ENCODE assay signal across 10 cellular contexts in genomic region chr5:982377-983237, GRCh38. TPM values are rescaled to one million over a fixed set of nuclear protein-coding genes. Genes with fewer than 3 reads are reported as not detected.
DNase-seq lines count a peak whose midpoint lies in the region; ATAC-seq and TF ChIP-seq lines count a peak whose summit lies in the region.
"Had no signal": no experiment of that assay in that cellular context is flagged by ENCODE, and none has a peak within 500 bp of the region (broad histone marks: within the 10 kb centered on the region; RNA-seq: fewer than 3 reads in every experiment).

No MANE protein-coding gene starts in this region.

- H3K36me3 ChIP-seq in cardiac muscle cell (no peaks in the 10 kb centered on the region), left ventricle myocardium inferior (no peaks in the 10 kb centered on the region), PC-9 (ENCODE audit: low read depth) (no peaks in the 10 kb centered on the region), hepatocyte (replicated peaks; ENCODE audit: insufficient read depth, low read depth) (no peaks in the 10 kb centered on the region)

- no peaks in the 10 kb centered on the region for H3K9me3 ChIP-seq in cardiac muscle cell (ENCODE audit: low read depth)
- H3K9me3 ChIP-seq in left ventricle myocardium inferior (replicated peaks) = peaks cover 5% of the 10 kb centered on the region
- H3K9me3 ChIP-seq in PC-9 (ENCODE audit: insufficient read depth, low read depth) = peaks cover 27% of the 10 kb centered on the region
- H3K9me3 ChIP-seq in hepatocyte (ENCODE audit: low read depth) = no peaks in the 10 kb centered on the region

- H3K9me2 ChIP-seq in PC-9 (ENCODE audit: insufficient read depth) (no peaks in the 10 kb centered on the region), hepatocyte (replicated peaks; ENCODE audit: insufficient read depth) (no peaks in the 10 kb centered on the region)

- peak; percentile 39 for TF ChIP-seq CTCF in cardiac muscle cell (IDR thresholded peaks at IDR 0.05; ENCODE audit: low read depth, low read length)
- no peak for TF ChIP-seq CTCF in left ventricle myocardium inferior (IDR thresholded peaks at IDR 0.05; ENCODE audit: borderline replicate concordance)
- TF ChIP-seq CTCF in PC-9 (conservative IDR thresholded peaks at IDR 0.05) = peak; percentile 55; the same call in 1 of the 2 replicates
- no peak for TF ChIP-seq CTCF in hepatocyte (IDR thresholded peaks at IDR 0.05; ENCODE audit: poor library complexity)

- ATAC-seq in HG03521 (IDR thresholded peaks at IDR 0.05; ENCODE audit: unreplicated experiment) = no peak

- BruUV-seq in PC-9 (replicated peaks; lab: Mats Ljungman, UMichigan) = no TSS peak

- POLR2A ChIA-PET in PC-9 (lab: Charles Lee; ENCODE audit: unreplicated experiment) = no interaction called here

- WGBS in hepatocyte (ENCODE audit: low lambda C conversion rate, missing lambda C conversion rate) = 70% methylated on average over 15 of the region's 27 CpGs

- H3K27ac ChIP-seq in cardiac muscle cell (no peak overlapping the region), left ventricle myocardium inferior (replicated peaks) (no peak overlapping the region), PC-9 (no peak overlapping the region), hepatocyte (no peak overlapping the region)

- no peaks in the 10 kb centered on the region for H3K4me1 ChIP-seq in cardiac muscle cell (ENCODE audit: low read depth)
- H3K4me1 ChIP-seq in left ventricle myocardium inferior = peaks cover 17% of the 10 kb centered on the region
- H3K4me1 ChIP-seq in PC-9 (replicated peaks; ENCODE audit: insufficient read depth) = no peaks in the 10 kb centered on the region
- H3K4me1 ChIP-seq in hepatocyte (ENCODE audit: insufficient read depth) = peaks cover 3% of the 10 kb centered on the region

- intact Hi-C loops in left ventricle myocardium inferior (cut with micrococcal nuclease) = loop anchor here (10.0 kb wide), 1 partner anchor 152 kb away; no protein-coding TSS in a partner anchor
- intact Hi-C loops in PC-9 (cut with micrococcal nuclease; ENCODE audit: unreplicated experiment) = no loop called here

- H3F3A ChIP-seq in PC-9 (ENCODE audit: insufficient read depth, low read depth) = no peaks in the 10 kb centered on the region

- H3K27me3 ChIP-seq in cardiac muscle cell (no peaks in the 10 kb centered on the region), left ventricle myocardium inferior (ENCODE audit: low read depth) (peaks cover 9% of the 10 kb centered on the region), PC-9 (ENCODE audit: insufficient read depth, low read depth) (peaks cover 87% of the 10 kb centered on the region), hepatocyte (no peaks in the 10 kb centered on the region)

- H3K4me2 ChIP-seq in PC-9 = no peak overlapping the region
- H3K4me2 ChIP-seq in hepatocyte = no peak overlapping the region

- H3K79me2 ChIP-seq in PC-9 (ENCODE audit: low read depth) = no peaks in the 10 kb centered on the region
- H3K79me2 ChIP-seq in hepatocyte = no peaks in the 10 kb centered on the region

- DNase-seq in cardiac muscle cell (ENCODE audit: low read depth in 1 of 2, low spot score in 1 of 2) (no peak), left ventricle myocardium inferior (no peak), PC-9 (no peak), hepatocyte (ENCODE audit: low spot score) (peak; percentile 11), ureter (ENCODE audit: low spot score) (peak; percentile 40), NCI-H187 (lab: John Stamatoyannopoulos, UW) (no peak), SK-N-DZ (ENCODE audit: low spot score) (no peak)
- DNase-seq: activated naive CD4-positive, alpha-beta T cell treated with anti-CD3 and anti-CD28 coated beads, Interleukin-2, amount 50 U/mL, for 16 hours; T-helper 1 cell had no signal

- no peak overlapping the region for H3K4me3 ChIP-seq in cardiac muscle cell
- H3K4me3 ChIP-seq in left ventricle myocardium inferior = no peak overlapping the region
- no peak overlapping the region for H3K4me3 ChIP-seq in PC-9
- no peak overlapping the region for H3K4me3 ChIP-seq in hepatocyte

- CTCF ChIA-PET in PC-9 (lab: Charles Lee) = interaction anchor here (0.7 kb wide), 1 partner anchor 1963 kb away, joined by 8 read pairs; no protein-coding TSS in a partner anchor

- H2AFZ ChIP-seq in PC-9 = no peak overlapping the region
- H2AFZ ChIP-seq in hepatocyte = no peak overlapping the region

- no peaks in the 10 kb centered on the region for H4K20me1 ChIP-seq in PC-9 (ENCODE audit: insufficient read depth)
- H4K20me1 ChIP-seq in hepatocyte (ENCODE audit: insufficient read depth, poor library complexity, severe bottlenecking) = no peaks in the 10 kb centered on the region

RNA-seq across cellular contexts. Expression of gene NKD2, which starts 26.0 kb away (rescaled TPM):
- total RNA-seq in cardiac muscle cell (3.4 and 4.4 TPM in 2 replicates), left ventricle myocardium inferior (3.7 TPM), PC-9 (2021) (0.57 and 2.6 TPM in 2 replicates), hepatocyte (1.4 and 2.0 TPM in 2 replicates), ureter (14.2 TPM)
- polyA plus RNA-seq in cardiac muscle cell (3.9 and 7.4 TPM in 2 replicates), hepatocyte (9.1 and 10.1 TPM in 2 replicates)
- polyA plus RNA-seq in SK-N-DZ (2014; cell fraction: cytosol; rRNA removed) = not detected in 2 replicates
- polyA plus RNA-seq in SK-N-DZ (2014; cell fraction: nucleus; rRNA removed) = 0.24 and 0.30 TPM in 2 replicates

Comparison
In these comparisons a context has a peak if more than half of its experiments do, and no peak if none do; other contexts are left out.
1. CTCF ChIP-seq: peak in cardiac muscle cell (single experiment) and PC-9 (single experiment); none in left ventricle myocardium inferior (single experiment) and hepatocyte (single experiment).
2. DNase-seq: peak in hepatocyte (single experiment) and ureter (single experiment); none in cardiac muscle cell (0 of 2), left ventricle myocardium inferior (single experiment), PC-9 (0 of 2), NCI-H187 (0 of 2) and SK-N-DZ (single experiment).